22 cellular contexts compared by ENCODE assay signal in genomic region chr3:172235698-172236097, GRCh38.
"Had no signal": no experiment of that assay in that cellular context is flagged by ENCODE, and none has a peak within 500 bp of the region (broad histone marks: within the 10 kb centered on the region; RNA-seq: fewer than 3 reads in every experiment).

No MANE protein-coding gene starts in this region.

- H3K4me3 ChIP-seq: MG63, SJSA1, SK-N-MC had no signal

- H3K27me3 ChIP-seq: MG63, SJSA1 had no signal

- FAIRE-seq: RCC 7860 had no signal

- H3K4me1 ChIP-seq: SJSA1 had no signal

- DNase-seq: IMR-90, Karpas-422, KG1, MG63, NCI-H1092, NCI-H1105 treated with DMSO at 0.1 percent for 48 hours, NCI-H1417 treated with DMSO at 0.1 percent for 48 hours, NCI-H146, NCI-H1694 treated with DMSO at 0.1 percent for 48 hours, NCI-H1930, NCI-H2081, NCI-H2107, NCI-H2227 treated with DMSO at 0.1 percent for 48 hours, NCI-H524 treated with DMSO at 0.1 percent for 48 hours, NCI-H69, NCI-H774, Right ventricle myocardium superior, RPMI8226, SIG-M5 had no signal

- H3K9me3 ChIP-seq: MG63, SJSA1 had no signal

- H3K27ac ChIP-seq: SJSA1, SK-N-MC had no signal
